Comparison of ENCODE assay signal across 1 cellular context in genomic region chr2:237539681-237540080, GRCh38.
TF ChIP-seq lines count a peak whose summit lies in the region.

No MANE protein-coding gene starts in this region.

TF ChIP-seq in IMR-90, 13 proteins besides CTCF, POLR2A, EP300 and RAD21:
- TF ChIP-seq USF2 (IDR thresholded peaks at IDR 0.05; ENCODE audit: low read depth, low read length) (no peak), MAZ (IDR thresholded peaks at IDR 0.05; ENCODE audit: borderline replicate concordance, low read depth, low read length) (no peak), FOS (IDR thresholded peaks at IDR 0.05; ENCODE audit: low read depth, low read length) (no peak), MXI1 (IDR thresholded peaks at IDR 0.05; ENCODE audit: borderline replicate concordance, low read depth, low read length) (no peak), SMC3 (IDR thresholded peaks at IDR 0.05; ENCODE audit: low read depth, low read length) (no peak), CEBPB (IDR thresholded peaks at IDR 0.05; ENCODE audit: low read depth, low read length) (no peak), NFE2L2 (IDR thresholded peaks at IDR 0.05; ENCODE audit: low read depth, low read length) (no peak), ELK1 (IDR thresholded peaks at IDR 0.05; ENCODE audit: borderline replicate concordance, low read depth, low read length) (no peak), RCOR1 (IDR thresholded peaks at IDR 0.05; ENCODE audit: insufficient replicate concordance, low read length) (no peak), CHD1 (IDR thresholded peaks at IDR 0.05; ENCODE audit: low read depth, low read length) (no peak), MAFK (IDR thresholded peaks at IDR 0.05; ENCODE audit: low read depth, low read length) (no peak), RFX5 (IDR thresholded peaks at IDR 0.05; ENCODE audit: low read depth, low read length) (no peak), BHLHE40 (IDR thresholded peaks at IDR 0.05; ENCODE audit: low read depth, low read length) (no peak)
